Comparison of ENCODE assay signal across 23 cellular contexts in the genomic region with DNA sequence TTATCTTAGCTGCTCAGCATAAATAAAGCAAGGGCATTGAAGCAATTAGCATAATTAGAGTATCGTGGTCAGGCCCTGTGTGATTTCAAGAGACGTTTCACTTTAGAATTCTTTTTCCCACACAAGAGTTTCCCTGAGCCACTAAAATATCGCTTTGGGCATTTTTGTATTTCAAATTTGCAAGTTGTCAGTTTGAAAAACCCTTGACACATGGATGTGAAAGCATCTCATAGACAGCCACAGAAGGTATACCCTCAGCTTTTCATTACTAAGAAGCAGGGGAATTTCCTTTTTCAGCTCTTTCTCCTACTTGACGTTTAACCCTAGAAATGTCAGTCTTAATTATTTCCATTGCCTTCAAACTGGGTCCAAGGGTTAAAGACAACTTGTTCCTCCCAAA.
"Had no signal": no experiment of that assay in that cellular context is flagged by ENCODE, and none has a peak within 500 bp of the region (broad histone marks: within the 10 kb centered on the region; RNA-seq: fewer than 3 reads in every experiment).

No MANE protein-coding gene starts in this region.

- H3K4me1 ChIP-seq: esophagus muscularis mucosa, foreskin keratinocyte, lower lobe of right lung, stomach had no signal

- H3K4me1 Mint-ChIP-seq: immature natural killer cell, memory B cell had no signal

- ATAC-seq: foreskin keratinocyte; left cardiac atrium; lower lobe of right lung; natural killer cell treated with Interleukin-12 subunit alpha and Interleukin-12 subunit beta and Interleukin-15 and Interleukin-18, amount 100 ng/mL, for 72 hours; right cardiac atrium had no signal

- H3K4me3 ChIP-seq: esophagus muscularis mucosa, left ventricle myocardium inferior, lower lobe of right lung, neural progenitor cell, ovary, stomach, thoracic aorta, transverse colon had no signal

- H3K27ac ChIP-seq: epithelial cell of prostate, esophagus muscularis mucosa, foreskin keratinocyte, left ventricle myocardium inferior, lower lobe of right lung, neural progenitor cell, ovary, stomach, thoracic aorta, transverse colon had no signal

- H3K27me3 Mint-ChIP-seq: memory B cell; natural killer cell treated with Interleukin-12 subunit alpha and Interleukin-12 subunit beta and Interleukin-15 and Interleukin-18, amount 100 ng/mL, for 72 hours had no signal

- H3K9me3 Mint-ChIP-seq: mesothelial cell of epicardium, neural progenitor cell had no signal

- H3K27me3 ChIP-seq: esophagus muscularis mucosa, foreskin keratinocyte, neural progenitor cell, ovary, stomach, transverse colon had no signal

- H3K4me3 Mint-ChIP-seq: immature natural killer cell; memory B cell; mesothelial cell of epicardium; natural killer cell treated with Interleukin-12 subunit alpha and Interleukin-12 subunit beta and Interleukin-15 and Interleukin-18, amount 100 ng/mL, for 72 hours; neural progenitor cell had no signal

- DNase-seq: cortex of kidney; effector memory CD4-positive, alpha-beta T cell; foreskin keratinocyte; immature natural killer cell; left cardiac atrium; left ventricle myocardium inferior; lower lobe of right lung; nucleus accumbens; ovary; right cardiac atrium; small intestine; stimulated activated CD4-positive, alpha-beta T cell treated with anti-CD3 and anti-CD28 coated beads, Interleukin-12 subunit alpha, Interleukin-12 subunit beta, amount 100 ng/mL, for 4 hours; stimulated activated naive CD4-positive, alpha-beta T cell; stomach; substantia nigra; transverse colon had no signal

- H3K9me3 ChIP-seq: esophagus muscularis mucosa, left ventricle myocardium inferior, lower lobe of right lung, ovary, stomach, thoracic aorta, transverse colon had no signal

- H3K27ac Mint-ChIP-seq: immature natural killer cell; memory B cell; mesothelial cell of epicardium; natural killer cell treated with Interleukin-12 subunit alpha and Interleukin-12 subunit beta and Interleukin-15 and Interleukin-18, amount 100 ng/mL, for 72 hours; neural progenitor cell had no signal

- H3K36me3 Mint-ChIP-seq: immature natural killer cell; memory B cell; mesothelial cell of epicardium; natural killer cell treated with Interleukin-12 subunit alpha and Interleukin-12 subunit beta and Interleukin-15 and Interleukin-18, amount 100 ng/mL, for 72 hours; neural progenitor cell had no signal

- H3K36me3 ChIP-seq: esophagus muscularis mucosa, left ventricle myocardium inferior, lower lobe of right lung, neural progenitor cell, ovary, stomach, thoracic aorta, transverse colon had no signal
